Comparison of ENCODE assay signal across 8 cellular contexts in genomic region chr6:30007132-30007764, GRCh38. TPM values are rescaled to one million over a fixed set of nuclear protein-coding genes. Genes with fewer than 3 reads are reported as not detected.
A peak's percentile ranks its signal among the peaks of the same experiment; 100 is the strongest.
DNase-seq lines count a peak whose midpoint lies in the region; ATAC-seq, FAIRE-seq and TF ChIP-seq lines count a peak whose summit lies in the region.

No MANE protein-coding gene starts in this region.

- POLR2A ChIA-PET in activated CD8-positive, alpha-beta T cell treated with anti-CD3 and anti-CD28 coated beads for 36 hours (lab: Charles Lee): no interaction called here

- DNase-seq in GM03348 (ENCODE audit: low spot score) (peak; percentile 21), fibroblast of the aortic adventitia (ENCODE audit: low read depth) (no peak), omental fat pad (ENCODE audit: low spot score) (no peak), NCI-H82 (lab: John Stamatoyannopoulos, UW) (no peak), kidney tubule cell (ENCODE audit: low spot score) (no peak), H54 (ENCODE audit: insufficient read length, low spot score) (no peak)
- peak; percentile 45 for DNase-seq in activated CD8-positive, alpha-beta T cell treated with anti-CD3 and anti-CD28 coated beads for 36 hours

- TF ChIP-seq CTCF in activated CD8-positive, alpha-beta T cell treated with anti-CD3 and anti-CD28 coated beads for 36 hours (IDR thresholded peaks at IDR 0.05): no peak
- TF ChIP-seq CTCF in fibroblast of the aortic adventitia (IDR thresholded peaks at IDR 0.05; ENCODE audit: insufficient read depth, low read length): no peak
- no peak for TF ChIP-seq CTCF in omental fat pad (IDR thresholded peaks at IDR 0.05)

- peaks cover 7% of the 10 kb centered on the region for H3K4me1 Mint-ChIP-seq in activated CD8-positive, alpha-beta T cell treated with anti-CD3 and anti-CD28 coated beads for 36 hours (ENCODE audit: low read depth)

- FAIRE-seq in H54 (lab: Jason Lieb, UNC): no peak

- ATAC-seq in activated CD8-positive, alpha-beta T cell treated with anti-CD3 and anti-CD28 coated beads for 36 hours: peak; percentile 64
- ATAC-seq in omental fat pad (ENCODE audit: low FRiP score) (peak; percentile 37), GM18511 (IDR thresholded peaks at IDR 0.05; ENCODE audit: unreplicated experiment) (no peak)

- H3K27me3 Mint-ChIP-seq in activated CD8-positive, alpha-beta T cell treated with anti-CD3 and anti-CD28 coated beads for 36 hours: peaks cover 15% of the 10 kb centered on the region

- CTCF ChIA-PET in activated CD8-positive, alpha-beta T cell treated with anti-CD3 and anti-CD28 coated beads for 36 hours (lab: Charles Lee): no interaction called here

- peak overlapping the region; percentile 57 for H3K4me3 Mint-ChIP-seq in activated CD8-positive, alpha-beta T cell treated with anti-CD3 and anti-CD28 coated beads for 36 hours

- peak overlapping the region; percentile 52 for H3K4me3 ChIP-seq in fibroblast of the aortic adventitia (ENCODE audit: low read depth, low read length)

- no peaks in the 10 kb centered on the region for H3K9me3 Mint-ChIP-seq in activated CD8-positive, alpha-beta T cell treated with anti-CD3 and anti-CD28 coated beads for 36 hours

- no peak for TF ChIP-seq POLR2A in H54 (IDR thresholded peaks at IDR 0.05; ENCODE audit: low read depth, low read length)

- intact Hi-C loops in activated CD8-positive, alpha-beta T cell treated with anti-CD3 and anti-CD28 coated beads for 36 hours (cut with micrococcal nuclease): no loop called here

- no peak overlapping the region for H3K27ac Mint-ChIP-seq in activated CD8-positive, alpha-beta T cell treated with anti-CD3 and anti-CD28 coated beads for 36 hours

- H3K36me3 Mint-ChIP-seq in activated CD8-positive, alpha-beta T cell treated with anti-CD3 and anti-CD28 coated beads for 36 hours (ENCODE audit: low read depth): peaks cover 11% of the 10 kb centered on the region

RNA-seq across cellular contexts. Expression of gene POLR1H, which starts 53.8 kb away (rescaled TPM):
- total RNA-seq in activated CD8-positive, alpha-beta T cell treated with anti-CD3 and anti-CD28 coated beads for 36 hours: 10 to 100 TPM; 53.0 to 58.1 TPM
- total RNA-seq in fibroblast of the aortic adventitia (ENCODE audit: low replicate concordance) (11.0 and 18.3 TPM in 2 replicates), omental fat pad (10 to 100 TPM; 22.5 to 39.2 (median 24.9) TPM)

RNA-seq across cellular contexts. Expression of gene PPP1R11, which starts 59.8 kb away (rescaled TPM):
- total RNA-seq in activated CD8-positive, alpha-beta T cell treated with anti-CD3 and anti-CD28 coated beads for 36 hours: 10 to 100 TPM; 33.8 to 34.1 TPM
- 19.0 and 52.5 TPM in 2 replicates for total RNA-seq in fibroblast of the aortic adventitia (ENCODE audit: low replicate concordance)
- total RNA-seq in omental fat pad: 10 to 100 TPM; 27.9 to 38.4 (median 30.7) TPM

Comparison
In these comparisons a context has a peak if more than half of its experiments do, and no peak if none do; other contexts are left out.
1. DNase-seq: peak in GM03348 (single experiment) and activated CD8-positive, alpha-beta T cell treated with anti-CD3 and anti-CD28 coated beads for 36 hours (single experiment); none in fibroblast of the aortic adventitia (single experiment), omental fat pad (single experiment), NCI-H82 (single experiment), kidney tubule cell (single experiment) and H54 (single experiment).